In genomic region chr3:100209948-100210776, GRCh38 we compare ENCODE assay signal across 8 cellular contexts. TPM values are rescaled to one million over a fixed set of nuclear protein-coding genes. Genes with fewer than 3 reads are reported as not detected.
DNase-seq lines count a peak whose midpoint lies in the region; ATAC-seq and TF ChIP-seq lines count a peak whose summit lies in the region.

No MANE protein-coding gene starts in this region.

- H3K4me3 ChIP-seq in GM12864 (ENCODE audit: low read depth, low read length) (no peak overlapping the region), HUES64 (ENCODE audit: low read length) (no peak overlapping the region), esophagus (ENCODE audit: low read depth in 1 of 2, low read length in 2 of 2) (no peak overlapping the region), skeletal muscle satellite cell (ENCODE audit: low read length) (no peak overlapping the region)

- TF ChIP-seq CTCF in GM12864 (IDR thresholded peaks at IDR 0.05; ENCODE audit: low read depth, low read length, missing control alignments), result no peak

- H3K9ac ChIP-seq in HUES64 (ENCODE audit: low read depth, low read length), result peak overlapping the region; percentile 60
- peak overlapping the region; percentile 5 for H3K9ac ChIP-seq in skeletal muscle satellite cell (ENCODE audit: low read depth, low read length)

- no peaks in the 10 kb centered on the region for H3K36me3 ChIP-seq in HUES64 (ENCODE audit: insufficient read depth, low read length)
- no peaks in the 10 kb centered on the region for H3K36me3 ChIP-seq in esophagus (ENCODE audit: control insufficient read depth in 2 of 2, insufficient read depth in 2 of 2, low read length in 1 of 2)
- H3K36me3 ChIP-seq in skeletal muscle satellite cell (ENCODE audit: insufficient read depth, low read length), result no peaks in the 10 kb centered on the region

- peak overlapping the region; percentile 87 for H3K27ac ChIP-seq in HUES64 (ENCODE audit: low read depth, low read length)
- H3K27ac ChIP-seq in esophagus (ENCODE audit: low read depth in 2 of 2, low read length in 1 of 2), result peak overlapping the region; percentile 31 to 32

- H3K9me3 ChIP-seq in HUES64 (ENCODE audit: insufficient read depth, low read depth, low read length), result no peaks in the 10 kb centered on the region
- H3K9me3 ChIP-seq in esophagus (ENCODE audit: control insufficient read depth in 2 of 2, insufficient read depth in 1 of 2, low read depth in 1 of 2, low read length in 1 of 2), result no peaks in the 10 kb centered on the region
- H3K9me3 ChIP-seq in skeletal muscle satellite cell (replicated peaks; ENCODE audit: low read length), result no peaks in the 10 kb centered on the region

- DNase-seq in GM12864 (ENCODE audit: low read depth) (peak; percentile 22), activated gamma-delta T cell (lab: John Stamatoyannopoulos, UW) (no peak), LoVo (ENCODE audit: low spot score) (no peak), DMS79 (lab: John Stamatoyannopoulos, UW) (no peak)

- H3K4me1 ChIP-seq in HUES64 (ENCODE audit: insufficient read depth, low read length), result peaks cover 26% of the 10 kb centered on the region
- H3K4me1 ChIP-seq in esophagus (ENCODE audit: control insufficient read depth in 2 of 2, insufficient read depth in 2 of 2, low read length in 1 of 2), result peaks cover 0 to 2% of the 10 kb centered on the region in 2 donors
- H3K4me1 ChIP-seq in skeletal muscle satellite cell (ENCODE audit: control insufficient read depth, insufficient read depth, low read length), result peaks cover 11% of the 10 kb centered on the region

- no peak overlapping the region for H3K4me2 ChIP-seq in skeletal muscle satellite cell (ENCODE audit: low read length)

- peak; percentile 98 for ATAC-seq in GM21447 (IDR thresholded peaks at IDR 0.05; ENCODE audit: unreplicated experiment)

- WGBS in HUES64, result 72% methylated on average over 2 of the region's 2 CpGs
- 27 to 42% methylated on average over 2 of the region's 2 CpGs for WGBS in esophagus, 2 donors

- no peaks in the 10 kb centered on the region for H3K27me3 ChIP-seq in HUES64 (ENCODE audit: insufficient read depth, low read length)
- H3K27me3 ChIP-seq in esophagus (ENCODE audit: control insufficient read depth in 1 of 2, insufficient read depth in 2 of 2, low read length in 2 of 2), result no peaks in the 10 kb centered on the region
- no peaks in the 10 kb centered on the region for H3K27me3 ChIP-seq in skeletal muscle satellite cell (ENCODE audit: control insufficient read depth, insufficient read depth, low read length)

RNA-seq across cellular contexts. Expression of gene TBC1D23, which starts 50.6 kb away (rescaled TPM):
- 26.1 TPM for polyA plus RNA-seq in HUES64 (2013, experiment 1 of 2)
- polyA plus RNA-seq in HUES64 (2013, experiment 2 of 2), result 20.4 TPM
- 10 to 100 TPM; 12.6 to 17.4 TPM for polyA plus RNA-seq in esophagus
- 55.0 and 55.3 TPM in 2 replicates for total RNA-seq in skeletal muscle satellite cell (2012; rRNA removed)
